2 cellular contexts compared by ENCODE assay signal in the genomic region with DNA sequence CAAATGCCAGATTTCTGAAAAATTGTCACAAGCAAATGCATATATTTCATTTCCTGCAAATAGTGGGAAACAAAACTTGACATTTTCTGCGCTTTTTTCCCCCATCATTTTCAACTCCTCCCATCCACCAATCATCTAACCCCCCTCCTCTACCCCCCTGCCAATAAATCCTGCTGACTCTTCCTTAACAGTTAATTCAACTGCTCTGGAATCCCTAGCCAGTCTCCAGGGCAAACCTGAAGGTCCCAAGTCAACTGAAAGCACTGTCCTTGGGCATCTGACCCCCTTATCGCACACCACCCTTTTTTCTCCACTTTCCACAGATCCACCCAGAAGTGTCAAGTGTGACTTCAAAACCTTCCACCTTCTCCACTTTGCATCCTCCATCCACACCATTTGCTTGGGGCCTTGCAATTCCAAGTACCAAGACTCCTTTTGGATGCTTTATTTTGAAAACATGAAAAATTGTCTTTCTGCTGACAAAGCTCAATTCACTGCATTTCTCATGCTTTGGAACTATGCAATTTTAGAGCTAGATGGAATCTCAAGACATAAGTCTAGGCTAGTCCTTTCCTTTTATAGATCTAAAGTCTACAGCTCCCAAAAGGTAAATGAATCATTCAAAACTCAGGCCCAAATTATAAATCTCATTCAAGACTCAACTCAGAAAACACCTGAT.
A peak's percentile ranks its signal among the peaks of the same experiment; 100 is the strongest.
TF ChIP-seq lines count a peak whose summit lies in the region.

No MANE protein-coding gene starts in this region.

TF ChIP-seq in GM23338, 12 proteins besides CTCF, POLR2A, EP300 and RAD21 (continued from another document and continues in another):
- TF ChIP-seq ETS1 (IDR thresholded peaks at IDR 0.05) (no peak), EZH2phosphoT487 (IDR thresholded peaks at IDR 0.05; ENCODE audit: unreplicated experiment) (no peak), JUNB (IDR thresholded peaks at IDR 0.05; ENCODE audit: unreplicated experiment) (no peak), ZNF331 (CRISPR knock-in tag; IDR thresholded peaks at IDR 0.05; ENCODE audit: low read depth) (no peak), EZH2 (IDR thresholded peaks at IDR 0.05; ENCODE audit: low read depth, unreplicated experiment) (no peak), POLR2AphosphoS5 (IDR thresholded peaks at IDR 0.05; ENCODE audit: low read depth) (no peak), STAT1 (IDR thresholded peaks at IDR 0.05; ENCODE audit: unreplicated experiment) (no peak), ZNF462 (CRISPR knock-in tag; IDR thresholded peaks at IDR 0.05) (no peak)

TF ChIP-seq in K562, 482 proteins besides CTCF, POLR2A, EP300 and RAD21 (continued from another document):
- no peak for TF ChIP-seq ZNF347 (CRISPR knock-in tag; IDR thresholded peaks at IDR 0.05; ENCODE audit: low read depth)
- TF ChIP-seq ZNF316 (IDR thresholded peaks at IDR 0.05): peak; percentile 66; the same call in 1 of the 2 replicates
- peak; percentile 55; the same call in 1 of the 2 replicates for TF ChIP-seq MAFF (IDR thresholded peaks at IDR 0.05; ENCODE audit: low read length)
- TF ChIP-seq MAFK (IDR thresholded peaks at IDR 0.05; ENCODE audit: low read length): peak; percentile 48; the same call in 1 of the 2 replicates
- no peak for TF ChIP-seq HINFP (tag; conservative IDR thresholded peaks at IDR 0.05; ENCODE audit: low read depth)
